Comparison of ENCODE assay signal across 18 cellular contexts in genomic region chr3:188223936-188224335, GRCh38.
DNase-seq lines count a peak whose midpoint lies in the region; ATAC-seq and TF ChIP-seq lines count a peak whose summit lies in the region.
"Had no signal": no experiment of that assay in that cellular context is flagged by ENCODE, and none has a peak within 500 bp of the region (broad histone marks: within the 10 kb centered on the region; RNA-seq: fewer than 3 reads in every experiment).

No MANE protein-coding gene starts in this region.

- H3K4me3 ChIP-seq in GM23338, result no peak overlapping the region
- H3K4me3 ChIP-seq in esophagus muscularis mucosa, result peak overlapping the region; percentile 24 to 67 (median 40)
- no peak overlapping the region for H3K4me3 ChIP-seq in trophoblast cell (ENCODE audit: low read depth, low read length)
- no peak overlapping the region for H3K4me3 ChIP-seq in suprapubic skin
- H3K4me3 ChIP-seq: GM23248 had no signal

- DNase-seq in GM23338 (ENCODE audit: low spot score), result no peak
- DNase-seq in esophagus muscularis mucosa (ENCODE audit: extremely low spot score), result no peak
- DNase-seq in trophoblast cell, result no peak
- no peak for DNase-seq in suprapubic skin (ENCODE audit: low spot score in 2 of 2)
- DNase-seq in pons (ENCODE audit: low spot score), result no peak
- no peak for DNase-seq in kidney tubule cell (ENCODE audit: low spot score)
- no peak for DNase-seq in germinal center (ENCODE audit: low spot score)
- DNase-seq: ACHN; AML-193; COR-L47; DMS153; GM23248; NCI-H187 treated with DMSO at 0.1 percent for 48 hours; NCI-H69; NK-92 treated with Interleukin-12 subunit alpha and Interleukin-12 subunit beta, amount 100 ng/mL, for 24 hours; SHP77 treated with DMSO at 0.1 percent for 48 hours had no signal

- no peak overlapping the region for H2BK12ac ChIP-seq in trophoblast cell (ENCODE audit: low read length)

- H3K4ac ChIP-seq in trophoblast cell (ENCODE audit: low read depth, low read length), result peak overlapping the region; percentile 6

- H3K18ac ChIP-seq in trophoblast cell (ENCODE audit: low read length), result no peak overlapping the region

- H3K27ac ChIP-seq in GM23338 (ENCODE audit: low read depth) (no peak overlapping the region), esophagus muscularis mucosa (replicated peaks in 1 of 4) (peak overlapping the region; percentile 90 to 98 (median 94)), trophoblast cell (ENCODE audit: low read depth, low read length) (no peak overlapping the region), suprapubic skin (peak overlapping the region; percentile 90)
- H3K27ac ChIP-seq: GM23248 had no signal

- H2BK5ac ChIP-seq in trophoblast cell (ENCODE audit: low read depth, low read length, poor library complexity), result no peak overlapping the region

- no peak overlapping the region for H3K14ac ChIP-seq in trophoblast cell (ENCODE audit: low read length)

- no peaks in the 10 kb centered on the region for H3K27me3 ChIP-seq in GM23338 (ENCODE audit: insufficient read depth)
- H3K27me3 ChIP-seq in esophagus muscularis mucosa, result no peaks in the 10 kb centered on the region
- no peaks in the 10 kb centered on the region for H3K27me3 ChIP-seq in trophoblast cell (ENCODE audit: insufficient read depth, low read length)
- no peaks in the 10 kb centered on the region for H3K27me3 ChIP-seq in suprapubic skin

- 93% methylated on average over 3 of the region's 3 CpGs for WGBS in esophagus muscularis mucosa
- no CpG with 5 or more reads among the region's 3 CpGs for WGBS in trophoblast cell (ENCODE audit: extremely low coverage, insufficient coverage, insufficient read length)
- 89% methylated on average over 3 of the region's 3 CpGs for WGBS in suprapubic skin

- H4K8ac ChIP-seq in trophoblast cell (ENCODE audit: low read depth, low read length), result no peak overlapping the region

- no peaks in the 10 kb centered on the region for H3K9me3 Mint-ChIP-seq in GM23338

- no peak overlapping the region for H3K23ac ChIP-seq in trophoblast cell (ENCODE audit: low read length)

- H3K36me3 ChIP-seq in GM23338 (ENCODE audit: insufficient read depth) (no peaks in the 10 kb centered on the region; the same call in 1 of the 2 replicates), esophagus muscularis mucosa (peaks cover 4 to 18% (median 10%) of the 10 kb centered on the region in 4 donors), trophoblast cell (ENCODE audit: control insufficient read depth in 1 of 2, insufficient read depth in 2 of 2, low read length in 2 of 2) (peaks cover 3 to 6% of the 10 kb centered on the region in 2 experiments), suprapubic skin (no peaks in the 10 kb centered on the region)

- no peak overlapping the region for H3K9ac ChIP-seq in trophoblast cell (ENCODE audit: low read length)
- H3K9ac ChIP-seq: GM23248 had no signal

- H3K79me2 ChIP-seq in GM23338 (replicated peaks; ENCODE audit: insufficient read depth), result peaks cover 46% of the 10 kb centered on the region
- no peaks in the 10 kb centered on the region for H3K79me2 ChIP-seq in trophoblast cell (ENCODE audit: control insufficient read depth, insufficient read depth, low read length, poor library complexity)

- H4K12ac ChIP-seq in trophoblast cell (ENCODE audit: low read depth, low read length), result no peak overlapping the region

- no peak overlapping the region for H3K4me3 Mint-ChIP-seq in GM23338

- TF ChIP-seq CTCF in GM23338 (conservative IDR thresholded peaks at IDR 0.05; ENCODE audit: low read depth in 2 of 2) (no peak), esophagus muscularis mucosa (IDR thresholded peaks at IDR 0.05) (no peak), suprapubic skin (IDR thresholded peaks at IDR 0.05) (no peak)

- intact Hi-C loops in esophagus muscularis mucosa (cut with DNase I), result loop anchor here (5.0 kb wide), 1 partner anchor 72 kb away; the partner anchor contains the start of gene LPP

- H3K4me1 ChIP-seq in GM23338 (ENCODE audit: insufficient read depth), result 0 out of 2 replicates have a peak, but pooled peaks cover 9% of the 10 kb centered on the region
- peaks cover 76 to 100% (median 96%) of the 10 kb centered on the region in 4 donors for H3K4me1 ChIP-seq in esophagus muscularis mucosa
- H3K4me1 ChIP-seq in trophoblast cell (ENCODE audit: control insufficient read depth in 1 of 2, insufficient read depth in 2 of 2, low read length in 2 of 2), result peaks cover 2 to 6% of the 10 kb centered on the region in 2 experiments
- H3K4me1 ChIP-seq in suprapubic skin, result peaks cover 39% of the 10 kb centered on the region

- TF ChIP-seq POLR2A in esophagus muscularis mucosa (IDR thresholded peaks at IDR 0.05; ENCODE audit: low read depth), result no peak
- no peak for TF ChIP-seq POLR2A in suprapubic skin (IDR thresholded peaks at IDR 0.05)

- H3K4me2 ChIP-seq in GM23338 (no peak overlapping the region), trophoblast cell (ENCODE audit: low read length) (no peak overlapping the region)

- TF ChIP-seq EP300 in esophagus muscularis mucosa (IDR thresholded peaks at IDR 0.05) (no peak), suprapubic skin (IDR thresholded peaks at IDR 0.05) (no peak)

- H3K36me3 Mint-ChIP-seq in GM23338 (ENCODE audit: low read depth), result peaks cover 19% of the 10 kb centered on the region; the same call in 2 of the 3 replicates

- H4K20me1 ChIP-seq in GM23338 (replicated peaks; ENCODE audit: insufficient read depth), result no peaks in the 10 kb centered on the region

- peaks cover 17% of the 10 kb centered on the region; the same call in 2 of the 3 replicates for H3K4me1 Mint-ChIP-seq in GM23338

- H2AK5ac ChIP-seq in trophoblast cell (ENCODE audit: low read length), result no peak overlapping the region

- H3K9me3 ChIP-seq in esophagus muscularis mucosa (no peaks in the 10 kb centered on the region), trophoblast cell (ENCODE audit: insufficient read depth, low read depth, low read length) (no peaks in the 10 kb centered on the region), suprapubic skin (no peaks in the 10 kb centered on the region)

- peaks cover 9% of the 10 kb centered on the region for H3K9me2 ChIP-seq in GM23338 (ENCODE audit: insufficient read depth)

- H3K27ac Mint-ChIP-seq in GM23338, result peak overlapping the region; percentile 41; the same call in 1 of the 2 replicates

- H2AFZ ChIP-seq in GM23338 (no peak overlapping the region), trophoblast cell (ENCODE audit: insufficient read depth, low read length, poor library complexity) (no peak overlapping the region)
- H2AFZ ChIP-seq: GM23248 had no signal

- H4K91ac ChIP-seq in trophoblast cell (ENCODE audit: low read depth, low read length), result no peak overlapping the region

- H2BK120ac ChIP-seq in trophoblast cell (ENCODE audit: insufficient read depth, low read length, poor library complexity), result no peak overlapping the region

- ATAC-seq in GM23338 (no peak), GM18502 (IDR thresholded peaks at IDR 0.05; ENCODE audit: poor library complexity, unreplicated experiment) (no peak)
- ATAC-seq: HCT116 had no signal

- H3K27me3 Mint-ChIP-seq in GM23338 (ENCODE audit: insufficient read depth, low read depth, poor library complexity), result no peaks in the 10 kb centered on the region

- no peaks in the 10 kb centered on the region for H3K79me1 ChIP-seq in trophoblast cell (ENCODE audit: low read length)

- H3F3A ChIP-seq in GM23338 (replicated peaks; ENCODE audit: low read depth), result no peaks in the 10 kb centered on the region

TF ChIP-seq in GM23338, 12 proteins besides CTCF, POLR2A, EP300 and RAD21:
- TF ChIP-seq EZH2 (IDR thresholded peaks at IDR 0.05; ENCODE audit: low read depth, unreplicated experiment), result no peak
- no peak for TF ChIP-seq ZNF114 (CRISPR knock-in tag; IDR thresholded peaks at IDR 0.05)
- TF ChIP-seq STAT1 (IDR thresholded peaks at IDR 0.05; ENCODE audit: unreplicated experiment), result no peak
- TF ChIP-seq, protein P1, sequence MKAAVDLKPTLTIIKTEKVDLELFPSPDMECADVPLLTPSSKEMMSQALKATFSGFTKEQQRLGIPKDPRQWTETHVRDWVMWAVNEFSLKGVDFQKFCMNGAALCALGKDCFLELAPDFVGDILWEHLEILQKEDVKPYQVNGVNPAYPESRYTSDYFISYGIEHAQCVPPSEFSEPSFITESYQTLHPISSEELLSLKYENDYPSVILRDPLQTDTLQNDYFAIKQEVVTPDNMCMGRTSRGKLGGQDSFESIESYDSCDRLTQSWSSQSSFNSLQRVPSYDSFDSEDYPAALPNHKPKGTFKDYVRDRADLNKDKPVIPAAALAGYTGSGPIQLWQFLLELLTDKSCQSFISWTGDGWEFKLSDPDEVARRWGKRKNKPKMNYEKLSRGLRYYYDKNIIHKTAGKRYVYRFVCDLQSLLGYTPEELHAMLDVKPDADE (IDR thresholded peaks at IDR 0.05), result no peak

Comparison
In these comparisons a context has a peak if more than half of its experiments do, and no peak if none do; other contexts are left out.
1. H3K27ac ChIP-seq: peak in esophagus muscularis mucosa (4 of 4) and suprapubic skin (single experiment); none in GM23338 (single experiment) and trophoblast cell (single experiment).
2. H3K4me3 ChIP-seq: peak in esophagus muscularis mucosa (4 of 4); none in GM23338 (single experiment), trophoblast cell (single experiment) and suprapubic skin (single experiment).